8 cellular contexts compared by ENCODE assay signal in the genomic region with DNA sequence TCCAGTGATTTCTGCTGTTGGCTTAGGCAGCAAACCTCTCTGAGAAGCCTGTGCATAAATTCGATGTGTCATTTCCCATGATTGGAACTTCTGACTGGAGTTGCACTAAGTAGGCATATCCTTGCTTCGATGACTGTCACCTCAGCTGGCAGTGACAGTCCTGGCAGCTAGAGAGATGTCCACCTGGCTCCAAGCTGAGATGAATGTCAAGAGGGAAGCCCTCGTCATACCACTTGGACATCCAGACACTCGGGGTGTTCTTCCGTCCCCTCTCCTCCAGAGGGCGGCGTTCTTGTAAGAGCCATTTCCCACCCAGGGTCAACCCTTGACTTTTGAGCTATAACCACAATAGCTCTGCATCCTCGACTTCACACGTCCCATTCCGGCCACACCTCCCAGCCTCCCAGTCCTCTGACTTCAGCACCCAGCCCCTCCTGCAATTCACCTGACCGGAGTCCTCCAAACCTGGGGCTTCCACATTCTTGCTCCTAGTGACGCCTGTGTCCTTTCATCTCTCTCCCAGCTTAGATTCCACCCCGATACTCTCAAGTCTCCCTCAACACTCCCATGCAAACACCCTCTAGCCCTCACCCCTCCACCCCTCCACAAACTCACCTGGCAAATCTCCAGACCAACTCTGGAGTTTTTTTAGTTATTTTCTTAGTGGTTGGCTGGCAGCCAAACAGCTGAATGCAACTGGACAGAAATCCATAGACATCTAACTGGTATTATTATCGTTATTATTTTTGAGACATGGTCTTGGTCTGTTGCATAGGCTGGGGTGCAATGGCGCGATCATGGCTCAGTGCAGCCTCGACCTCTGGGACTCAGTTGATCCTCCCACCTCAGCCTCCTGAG. TPM values are rescaled to one million over a fixed set of nuclear protein-coding genes. Genes with fewer than 3 reads are reported as not detected.
DNase-seq lines count a peak whose midpoint lies in the region; ATAC-seq and TF ChIP-seq lines count a peak whose summit lies in the region.

No MANE protein-coding gene starts in this region.

- no peak for TF ChIP-seq POLR2A in esophagus muscularis mucosa (IDR thresholded peaks at IDR 0.05; ENCODE audit: low read depth)
- TF ChIP-seq POLR2A in lower leg skin (IDR thresholded peaks at IDR 0.05) = no peak

- 82% methylated on average over 13 of the region's 17 CpGs for WGBS in mammary epithelial cell (ENCODE audit: low coverage, missing lambda C conversion rate)
- WGBS in esophagus muscularis mucosa = 53% methylated on average over 15 of the region's 17 CpGs
- 61% methylated on average over 17 of the region's 17 CpGs for WGBS in lower leg skin, 2 donors

- dilution Hi-C loops in mammary epithelial cell (cut with HindIII; ENCODE audit: low sequenced_read_pairs) = no loop called here

- TF ChIP-seq CTCF in HL-60 (IDR thresholded peaks at IDR 0.05; ENCODE audit: insufficient read depth, low read length) (peak; percentile 65), mammary epithelial cell (conservative IDR thresholded peaks at IDR 0.05 in 1 of 2, IDR thresholded peaks at IDR 0.05 in 1 of 2; ENCODE audit: extremely low read depth in 1 of 2, insufficient read depth in 1 of 2, low read depth in 1 of 2, low read length in 2 of 2) (peak; percentile 49 to 64), esophagus muscularis mucosa (IDR thresholded peaks at IDR 0.05) (peak in 1 of 3 experiments; percentile 43), lower leg skin (IDR thresholded peaks at IDR 0.05) (no peak)

- H3K27ac ChIP-seq in HL-60 (replicated peaks) = no peak overlapping the region
- no peak overlapping the region for H3K27ac ChIP-seq in mammary epithelial cell (ENCODE audit: insufficient read depth, low read depth, low read length)
- H3K27ac ChIP-seq in esophagus muscularis mucosa (replicated peaks in 1 of 4) = no peak overlapping the region

- intact Hi-C loops in mammary epithelial cell (cut with micrococcal nuclease) (loop anchor here (1.0 kb wide), 2 partner anchors 25 to 138 kb away; no protein-coding TSS in a partner anchor), esophagus muscularis mucosa (cut with DNase I) (no loop called here), lower leg skin (cut with DNase I; ENCODE audit: low total_unique reads) (no loop called here)

- CTCF ChIA-PET in mammary epithelial cell (lab: Charles Lee; ENCODE audit: low non-redundant PET) = interaction anchor here (0.6 to 1.4 kb wide), 3 partner anchors 55 to 138 kb away, joined by 3 to 7 read pairs (median 5); no protein-coding TSS in a partner anchor

- H3K9me3 ChIP-seq in mammary epithelial cell (replicated peaks; ENCODE audit: insufficient read depth, low read length) (no peaks in the 10 kb centered on the region), esophagus muscularis mucosa (no peaks in the 10 kb centered on the region)

- H3K4me1 ChIP-seq in mammary epithelial cell (ENCODE audit: insufficient read depth, low read length) (no peaks in the 10 kb centered on the region), esophagus muscularis mucosa (no peaks in the 10 kb centered on the region)

- H3K36me3 ChIP-seq in mammary epithelial cell (ENCODE audit: insufficient read depth, low read length) (no peaks in the 10 kb centered on the region), esophagus muscularis mucosa (no peaks in the 10 kb centered on the region)

- H2AFZ ChIP-seq in mammary epithelial cell (ENCODE audit: low read depth, low read length) = no peak overlapping the region

- H3K4me2 ChIP-seq in mammary epithelial cell (ENCODE audit: insufficient read depth, low read depth, low read length) = no peak overlapping the region

- in situ Hi-C loops in SK-MEL-5 (cut with HindIII; ENCODE audit: low pct_unique_long_range_greater_than_20kb, low sequenced_read_pairs) (no loop called here), mammary epithelial cell (cut with MboI; ENCODE audit: low sequenced_read_pairs in 2 of 2) (no loop called here)

- ATAC-seq in GM18858 (IDR thresholded peaks at IDR 0.05; ENCODE audit: unreplicated experiment) = no peak

- H3K27me3 ChIP-seq in HL-60 (ENCODE audit: insufficient read depth, poor library complexity, severe bottlenecking) (no peaks in the 10 kb centered on the region), mammary epithelial cell (ENCODE audit: insufficient read depth, low read length) (no peaks in the 10 kb centered on the region), esophagus muscularis mucosa (no peaks in the 10 kb centered on the region)

- H3K79me2 ChIP-seq in mammary epithelial cell (ENCODE audit: insufficient read depth, low read length) = no peaks in the 10 kb centered on the region

- DNase-seq in DMS53 treated with DMSO at 0.1 percent for 48 hours (lab: John Stamatoyannopoulos, UW; ENCODE audit: unreplicated experiment) (peak; percentile 88), HL-60 (ENCODE audit: low read depth in 1 of 2, low spot score in 1 of 2) (peak in 1 of 2 experiments; percentile 66), SK-MEL-5 (ENCODE audit: low read depth, low spot score) (peak; percentile 76), mammary epithelial cell (no peak), mucosa of gallbladder (ENCODE audit: low spot score) (peak; percentile 21), esophagus muscularis mucosa (ENCODE audit: extremely low spot score) (no peak), lower leg skin (ENCODE audit: low spot score in 2 of 2) (no peak)

- BruUV-seq in mammary epithelial cell (replicated peaks; lab: Mats Ljungman, UMichigan) = no TSS peak

- no peak overlapping the region for H3K9ac ChIP-seq in mammary epithelial cell (ENCODE audit: insufficient read depth, low read length)

- no peaks in the 10 kb centered on the region for H4K20me1 ChIP-seq in mammary epithelial cell (ENCODE audit: insufficient read depth, low read length)

- no peak for TF ChIP-seq EP300 in esophagus muscularis mucosa (IDR thresholded peaks at IDR 0.05)

- H3K4me3 ChIP-seq in HL-60 (replicated peaks; ENCODE audit: insufficient read depth, low read length) (no peak overlapping the region), mammary epithelial cell (replicated peaks in 1 of 3; ENCODE audit: insufficient read depth in 1 of 3, low read depth in 2 of 3, low read length in 3 of 3) (no peak overlapping the region), esophagus muscularis mucosa (no peak overlapping the region), lower leg skin (ENCODE audit: low read depth, poor library complexity, severe bottlenecking) (no peak overlapping the region)

RNA-seq across cellular contexts. Expression of gene CA6, which starts 17.4 kb away (rescaled TPM):
- total RNA-seq in SK-MEL-5 (2014; rRNA removed; shearing (Covaris generic)) = 0.26 and 0.53 TPM in 2 replicates
- polyA plus RNA-seq in SK-MEL-5 (2015; cell fraction: cytosol; rRNA removed) = 0.30 and 0.39 TPM in 2 replicates
- not detected in 2 replicates for polyA plus RNA-seq in SK-MEL-5 (2015; cell fraction: nucleus; rRNA removed)
- total RNA-seq in mammary epithelial cell (under 1 TPM in 1 of 2 donors, not detected in 1; 0.67 TPM), mucosa of gallbladder (not detected), esophagus muscularis mucosa (not detected), lower leg skin (10 to 100 TPM; 17.4 to 38.0 (median 26.6) TPM)
- 0.08 TPM for polyA plus RNA-seq in mammary epithelial cell
- polyA minus RNA-seq in mammary epithelial cell = not detected

Comparison
In these comparisons a context has a peak if more than half of its experiments do, and no peak if none do; other contexts are left out.
1. DNase-seq: peak in DMS53 treated with DMSO at 0.1 percent for 48 hours (single experiment), SK-MEL-5 (single experiment) and mucosa of gallbladder (single experiment); none in mammary epithelial cell (single experiment), esophagus muscularis mucosa (single experiment) and lower leg skin (0 of 2).
2. CTCF ChIP-seq: peak in HL-60 (single experiment) and mammary epithelial cell (2 of 2); none in lower leg skin (0 of 3).
3. RNA of gene CA6, which starts 17.4 kb away (total RNA-seq): 17.4 to 38.0 TPM in lower leg skin; 0.67 TPM in mammary epithelial cell, 0.26 to 0.53 TPM in SK-MEL-5, not detected in mucosa of gallbladder (single experiment) and not detected in esophagus muscularis mucosa; every median in the first group is over 10 times any median in the second.